Comparison of ENCODE assay signal across 7 cellular contexts in genomic region chr1:19484338-19484792, GRCh38. TPM values are rescaled to one million over a fixed set of nuclear protein-coding genes. Genes with fewer than 3 reads are reported as not detected.
A peak's percentile ranks its signal among the peaks of the same experiment; 100 is the strongest.
DNase-seq lines count a peak whose midpoint lies in the region; ATAC-seq and TF ChIP-seq lines count a peak whose summit lies in the region.

No MANE protein-coding gene starts in this region.

- no peak for ATAC-seq in activated CD8-positive, alpha-beta T cell treated with anti-CD3 and anti-CD28 coated beads, Interleukin-2, amount 10 ng/mL, durations not matched to agents 7 days and 5 days
- ATAC-seq in HG03432 (IDR thresholded peaks at IDR 0.05; ENCODE audit: unreplicated experiment) = no peak

- TF ChIP-seq CTCF in fibroblast of mammary gland (conservative IDR thresholded peaks at IDR 0.05; ENCODE audit: control insufficient read depth, insufficient read depth, low read depth, low read length) = no peak

- peak overlapping the region; percentile 92 for H3K27ac Mint-ChIP-seq in activated CD8-positive, alpha-beta T cell treated with anti-CD3 and anti-CD28 coated beads, Interleukin-2, amount 10 ng/mL, durations not matched to agents 7 days and 5 days

- H3K4me3 Mint-ChIP-seq in activated CD8-positive, alpha-beta T cell treated with anti-CD3 and anti-CD28 coated beads, Interleukin-2, amount 10 ng/mL, durations not matched to agents 7 days and 5 days = peak overlapping the region; percentile 95

- peak; percentile 35 for DNase-seq in HT-29 (ENCODE audit: low spot score)
- DNase-seq in activated CD8-positive, alpha-beta T cell treated with anti-CD3 and anti-CD28 coated beads, Interleukin-2, amount 10 ng/mL, durations not matched to agents 7 days and 5 days = no peak
- DNase-seq in fibroblast of mammary gland (ENCODE audit: low read depth) = no peak
- peak; percentile 51 for DNase-seq in retina
- no peak for DNase-seq in NCI-H2227 treated with DMSO at 0.1 percent for 48 hours (lab: John Stamatoyannopoulos, UW)
- no peak for DNase-seq in cerebellum (ENCODE audit: low spot score)

- CTCF ChIA-PET in activated CD8-positive, alpha-beta T cell treated with anti-CD3 and anti-CD28 coated beads, Interleukin-2, amount 10 ng/mL, durations not matched to agents 7 days and 5 days (lab: Charles Lee) = interaction anchor here (1.0 to 1.4 kb wide), 3 partner anchors 45 to 232 kb away, joined by 3 read pairs; no protein-coding TSS in a partner anchor

- peaks cover 67% of the 10 kb centered on the region for H3K4me1 Mint-ChIP-seq in activated CD8-positive, alpha-beta T cell treated with anti-CD3 and anti-CD28 coated beads, Interleukin-2, amount 10 ng/mL, durations not matched to agents 7 days and 5 days (ENCODE audit: low read depth)

- no peaks in the 10 kb centered on the region for H3K27me3 Mint-ChIP-seq in activated CD8-positive, alpha-beta T cell treated with anti-CD3 and anti-CD28 coated beads, Interleukin-2, amount 10 ng/mL, durations not matched to agents 7 days and 5 days (ENCODE audit: low read depth)

- peak overlapping the region; percentile 87 for H3K4me3 ChIP-seq in fibroblast of mammary gland (ENCODE audit: control insufficient read depth, low read depth, low read length)

- POLR2A ChIA-PET in activated CD8-positive, alpha-beta T cell treated with anti-CD3 and anti-CD28 coated beads, Interleukin-2, amount 10 ng/mL, durations not matched to agents 7 days and 5 days (lab: Charles Lee) = interaction anchor here (1.0 to 13.1 kb wide), 6 partner anchors 16 to 115 kb away, joined by 3 to 194 read pairs (median 6); no protein-coding TSS in a partner anchor

- peaks cover 39% of the 10 kb centered on the region for H3K36me3 Mint-ChIP-seq in activated CD8-positive, alpha-beta T cell treated with anti-CD3 and anti-CD28 coated beads, Interleukin-2, amount 10 ng/mL, durations not matched to agents 7 days and 5 days (ENCODE audit: low read depth)

- no peaks in the 10 kb centered on the region for H3K9me3 Mint-ChIP-seq in activated CD8-positive, alpha-beta T cell treated with anti-CD3 and anti-CD28 coated beads, Interleukin-2, amount 10 ng/mL, durations not matched to agents 7 days and 5 days (ENCODE audit: insufficient read depth)

RNA-seq across cellular contexts. Expression of gene CAPZB, which starts 1.0 kb away (rescaled TPM):
- 71.9 and 87.3 TPM in 2 replicates for total RNA-seq in HT-29 (2014; rRNA removed; shearing (Covaris generic))
- total RNA-seq in activated CD8-positive, alpha-beta T cell treated with anti-CD3 and anti-CD28 coated beads, Interleukin-2, amount 10 ng/mL, durations not matched to agents 7 days and 5 days = 100 to 1,000 TPM; 492 to 518 TPM
- 45.8 TPM for total RNA-seq in cerebellum

Comparison
In these comparisons a context has a peak if more than half of its experiments do, and no peak if none do; other contexts are left out.
1. DNase-seq: peak in HT-29 (single experiment) and retina (single experiment); none in activated CD8-positive, alpha-beta T cell treated with anti-CD3 and anti-CD28 coated beads, Interleukin-2, amount 10 ng/mL, durations not matched to agents 7 days and 5 days (single experiment), fibroblast of mammary gland (single experiment), NCI-H2227 treated with DMSO at 0.1 percent for 48 hours (single experiment) and cerebellum (single experiment).